Comparison of ENCODE assay signal across 12 cellular contexts in the genomic region with DNA sequence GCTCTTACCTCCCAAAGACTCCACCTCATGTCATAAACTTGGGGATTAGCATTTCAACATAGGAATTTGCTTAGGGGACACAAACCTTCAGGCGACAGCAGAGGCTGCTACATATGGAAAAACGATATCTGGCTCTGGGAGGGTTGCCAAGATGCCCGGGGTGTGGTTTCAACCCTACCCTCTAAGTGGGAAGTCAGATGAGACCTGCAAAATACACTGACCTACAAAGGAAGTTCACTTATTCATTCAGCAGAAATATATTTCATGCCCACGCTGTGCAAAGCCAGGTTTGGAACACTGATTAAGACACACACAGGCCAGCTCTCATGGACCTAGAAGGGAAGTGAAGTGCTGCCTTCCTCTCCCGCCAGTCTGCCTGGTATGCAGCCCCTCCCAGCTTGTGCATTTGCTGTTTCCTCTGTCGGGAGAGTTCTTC.
A peak's percentile ranks its signal among the peaks of the same experiment; 100 is the strongest.
DNase-seq lines count a peak whose midpoint lies in the region; ATAC-seq and TF ChIP-seq lines count a peak whose summit lies in the region.
"Had no signal": no experiment of that assay in that cellular context is flagged by ENCODE, and none has a peak within 500 bp of the region (broad histone marks: within the 10 kb centered on the region; RNA-seq: fewer than 3 reads in every experiment).

No MANE protein-coding gene starts in this region.

- peaks cover 15% of the 10 kb centered on the region for H3K36me3 Mint-ChIP-seq in mesothelial cell of epicardium
- no peaks in the 10 kb centered on the region for H3K36me3 Mint-ChIP-seq in activated CD8-positive, alpha-beta T cell treated with anti-CD3 and anti-CD28 coated beads, Interleukin-2, amount 10 ng/mL, durations not matched to agents 7 days and 5 days (ENCODE audit: low read depth)

- H3K23ac ChIP-seq in mesenchymal stem cell (ENCODE audit: low read length in 2 of 2), result no peak overlapping the region

- H2BK15ac ChIP-seq in mesenchymal stem cell (ENCODE audit: low read depth, poor library complexity, severe bottlenecking), result no peak overlapping the region

- H4K91ac ChIP-seq in mesenchymal stem cell (ENCODE audit: low read length), result no peak overlapping the region

- WGBS in mesenchymal stem cell, result 86% methylated on average over 6 of the region's 6 CpGs

- H3K9me3 ChIP-seq in BLaER1 treated with 17β-estradiol and CSF1 and Interleukin-3, amounts not matched to agents 10 nM and 100 nM (replicated peaks in 1 of 11), result no peaks in the 10 kb centered on the region; a peak in 1 of 22 replicates
- H3K9me3 ChIP-seq in mesenchymal stem cell (ENCODE audit: control insufficient read depth, low read length), result no peaks in the 10 kb centered on the region
- H3K9me3 ChIP-seq: SJSA1, spleen had no signal

- H3K27ac Mint-ChIP-seq in mesothelial cell of epicardium, result peak overlapping the region; percentile 3
- H3K27ac Mint-ChIP-seq in activated CD8-positive, alpha-beta T cell treated with anti-CD3 and anti-CD28 coated beads, Interleukin-2, amount 10 ng/mL, durations not matched to agents 7 days and 5 days, result no peak overlapping the region

- TF ChIP-seq CTCF in cardiac fibroblast (IDR thresholded peaks at IDR 0.05; ENCODE audit: low read depth, low read length), result no peak
- TF ChIP-seq CTCF in mesothelial cell of epicardium (IDR thresholded peaks at IDR 0.05; ENCODE audit: unreplicated experiment), result no peak

- peak overlapping the region in 3 of 11 experiments; percentile 31 to 68 (median 62); a peak in 5 of 22 replicates for H3K27ac ChIP-seq in BLaER1 treated with 17β-estradiol and CSF1 and Interleukin-3, amounts not matched to agents 10 nM and 100 nM
- H3K27ac ChIP-seq in mesenchymal stem cell (ENCODE audit: low read length, poor library complexity, severe bottlenecking), result no peak overlapping the region
- H3K27ac ChIP-seq: KMS-11, SJSA1, spleen had no signal

- H2BK120ac ChIP-seq in mesenchymal stem cell (ENCODE audit: low read depth, low read length), result no peak overlapping the region

- no peak for ATAC-seq in activated CD8-positive, alpha-beta T cell treated with anti-CD3 and anti-CD28 coated beads, Interleukin-2, amount 10 ng/mL, durations not matched to agents 7 days and 5 days

- peaks cover 10% of the 10 kb centered on the region for H3K27me3 Mint-ChIP-seq in mesothelial cell of epicardium (ENCODE audit: low read depth)
- H3K27me3 Mint-ChIP-seq in activated CD8-positive, alpha-beta T cell treated with anti-CD3 and anti-CD28 coated beads, Interleukin-2, amount 10 ng/mL, durations not matched to agents 7 days and 5 days (ENCODE audit: low read depth), result peaks cover 6% of the 10 kb centered on the region

- H3K4me1 Mint-ChIP-seq in mesothelial cell of epicardium, result peaks cover 26% of the 10 kb centered on the region
- no peaks in the 10 kb centered on the region for H3K4me1 Mint-ChIP-seq in activated CD8-positive, alpha-beta T cell treated with anti-CD3 and anti-CD28 coated beads, Interleukin-2, amount 10 ng/mL, durations not matched to agents 7 days and 5 days (ENCODE audit: low read depth)

- no peak overlapping the region for H3K4me3 Mint-ChIP-seq in mesothelial cell of epicardium
- no peak overlapping the region for H3K4me3 Mint-ChIP-seq in activated CD8-positive, alpha-beta T cell treated with anti-CD3 and anti-CD28 coated beads, Interleukin-2, amount 10 ng/mL, durations not matched to agents 7 days and 5 days

- peak overlapping the region in 2 of 11 experiments; percentile 25 to 45; a peak in 2 of 22 replicates for H3K9ac ChIP-seq in BLaER1 treated with 17β-estradiol and CSF1 and Interleukin-3, amounts not matched to agents 10 nM and 100 nM
- H3K9ac ChIP-seq in mesenchymal stem cell (ENCODE audit: low read length), result no peak overlapping the region
- H3K9ac ChIP-seq: KMS-11 had no signal

- POLR2A ChIA-PET in activated CD8-positive, alpha-beta T cell treated with anti-CD3 and anti-CD28 coated beads, Interleukin-2, amount 10 ng/mL, durations not matched to agents 7 days and 5 days (lab: Charles Lee), result no interaction called here

- no peak overlapping the region for H3K4ac ChIP-seq in mesenchymal stem cell (ENCODE audit: low read depth in 1 of 2, low read length in 2 of 2)

- peak overlapping the region in 8 of 11 experiments; percentile 6 to 75 (median 47); a peak in 12 of 22 replicates for H3K4me2 ChIP-seq in BLaER1 treated with 17β-estradiol and CSF1 and Interleukin-3, amounts not matched to agents 10 nM and 100 nM
- H3K4me2 ChIP-seq in mesenchymal stem cell (ENCODE audit: low read length, poor library complexity, severe bottlenecking), result no peak overlapping the region
- H3K4me2 ChIP-seq: KMS-11 had no signal

- no peak overlapping the region for H3K4me3 ChIP-seq in BLaER1 treated with 17β-estradiol and CSF1 and Interleukin-3, amounts not matched to agents 10 nM and 100 nM
- H3K4me3 ChIP-seq in cardiac fibroblast (replicated peaks in 1 of 2; ENCODE audit: low read depth in 2 of 2, low read length in 2 of 2) (no peak overlapping the region), mesenchymal stem cell (ENCODE audit: insufficient read depth in 1 of 2, low read depth in 1 of 2, low read length in 2 of 2) (no peak overlapping the region)
- H3K4me3 ChIP-seq: SJSA1, spleen had no signal

- peaks cover 2% of the 10 kb centered on the region for H3K79me1 ChIP-seq in mesenchymal stem cell (replicated peaks; ENCODE audit: low read length, poor library complexity, severe bottlenecking)

- no peak overlapping the region for H2BK12ac ChIP-seq in mesenchymal stem cell (ENCODE audit: low read length in 2 of 2)

- H3K36me3 ChIP-seq in BLaER1 treated with 17β-estradiol and CSF1 and Interleukin-3, amounts not matched to agents 10 nM and 100 nM, result peaks cover 0 to 15% (median 0%) of the 10 kb centered on the region in 11 experiments; a peak in 4 of 22 replicates
- H3K36me3 ChIP-seq in mesenchymal stem cell (ENCODE audit: control insufficient read depth in 1 of 2, insufficient read depth in 2 of 2, low read depth in 1 of 2, low read length in 2 of 2), result peaks cover 4 to 9% of the 10 kb centered on the region in 2 experiments
- H3K36me3 ChIP-seq: SJSA1, spleen had no signal

- no peak overlapping the region for H2AK5ac ChIP-seq in mesenchymal stem cell (ENCODE audit: low read length, severe bottlenecking)

- no peak overlapping the region for H4K8ac ChIP-seq in mesenchymal stem cell (ENCODE audit: low read length)

- H3K9me3 Mint-ChIP-seq in mesothelial cell of epicardium, result peaks cover 8% of the 10 kb centered on the region
- H3K9me3 Mint-ChIP-seq in activated CD8-positive, alpha-beta T cell treated with anti-CD3 and anti-CD28 coated beads, Interleukin-2, amount 10 ng/mL, durations not matched to agents 7 days and 5 days (ENCODE audit: insufficient read depth), result no peaks in the 10 kb centered on the region

- H4K20me1 ChIP-seq in BLaER1 treated with 17β-estradiol and CSF1 and Interleukin-3, amounts not matched to agents 10 nM and 100 nM, result no peaks in the 10 kb centered on the region

- H3K18ac ChIP-seq in mesenchymal stem cell (ENCODE audit: low read depth in 1 of 2, low read length in 2 of 2), result no peak overlapping the region

- H3K27me3 ChIP-seq in BLaER1 treated with 17β-estradiol and CSF1 and Interleukin-3, amounts not matched to agents 10 nM and 100 nM, result no peaks in the 10 kb centered on the region
- H3K27me3 ChIP-seq in mesenchymal stem cell (ENCODE audit: control insufficient read depth in 1 of 2, insufficient read depth in 1 of 2, low read length in 2 of 2), result no peaks in the 10 kb centered on the region
- H3K27me3 ChIP-seq: SJSA1 had no signal

- no peak overlapping the region for H2AFZ ChIP-seq in mesenchymal stem cell (ENCODE audit: low read depth, low read length)

- H3K14ac ChIP-seq in mesenchymal stem cell (ENCODE audit: low read length in 2 of 2), result peak overlapping the region in 1 of 2 experiments; percentile 30

- peak; percentile 81 for DNase-seq in MV-4-11 (lab: John Stamatoyannopoulos, UW)
- peak; percentile 41 to 67 for DNase-seq in cardiac fibroblast (ENCODE audit: low read depth in 2 of 2)
- DNase-seq in mesothelial cell of epicardium (ENCODE audit: low spot score in 2 of 2, unreplicated experiment in 2 of 2), result no peak
- DNase-seq in activated CD8-positive, alpha-beta T cell treated with anti-CD3 and anti-CD28 coated beads, Interleukin-2, amount 10 ng/mL, durations not matched to agents 7 days and 5 days, result no peak
- DNase-seq in mesenchymal stem cell, result no peak
- no peak for DNase-seq in effector CD8-positive, alpha-beta T cell (lab: John Stamatoyannopoulos, UW)
- DNase-seq in NCI-H128 (lab: John Stamatoyannopoulos, UW; ENCODE audit: unreplicated experiment), result no peak
- DNase-seq: central memory CD4-positive, alpha-beta T cell; spleen had no signal

- H3K4me1 ChIP-seq in BLaER1 treated with 17β-estradiol and CSF1 and Interleukin-3, amounts not matched to agents 10 nM and 100 nM, result peaks cover 0 to 72% (median 18%) of the 10 kb centered on the region in 10 experiments; a peak in 12 of 20 replicates
- no peaks in the 10 kb centered on the region for H3K4me1 ChIP-seq in mesenchymal stem cell (ENCODE audit: control insufficient read depth, insufficient read depth, low read depth, low read length)
- H3K4me1 ChIP-seq: SJSA1 had no signal

- CTCF ChIA-PET in activated CD8-positive, alpha-beta T cell treated with anti-CD3 and anti-CD28 coated beads, Interleukin-2, amount 10 ng/mL, durations not matched to agents 7 days and 5 days (lab: Charles Lee), result no interaction called here

- no peak overlapping the region for H2BK5ac ChIP-seq in mesenchymal stem cell (ENCODE audit: low read depth, low read length, poor library complexity, severe bottlenecking)

Comparison
In these comparisons a context has a peak if more than half of its experiments do, and no peak if none do; other contexts are left out.
1. DNase-seq: peak in MV-4-11 (single experiment) and cardiac fibroblast (2 of 2); none in mesothelial cell of epicardium (0 of 2), activated CD8-positive, alpha-beta T cell treated with anti-CD3 and anti-CD28 coated beads, Interleukin-2, amount 10 ng/mL, durations not matched to agents 7 days and 5 days (single experiment), mesenchymal stem cell (single experiment), effector CD8-positive, alpha-beta T cell (single experiment) and NCI-H128 (single experiment).